Comparison of ENCODE assay signal across 13 cellular contexts in genomic region chr12:124514996-124515932, GRCh38. TPM values are rescaled to one million over a fixed set of nuclear protein-coding genes. Genes with fewer than 3 reads are reported as not detected.
DNase-seq lines count a peak whose midpoint lies in the region; ATAC-seq and TF ChIP-seq lines count a peak whose summit lies in the region.
"Had no signal": no experiment of that assay in that cellular context is flagged by ENCODE, and none has a peak within 500 bp of the region (broad histone marks: within the 10 kb centered on the region; RNA-seq: fewer than 3 reads in every experiment).

No MANE protein-coding gene starts in this region.

- H3K9me3 ChIP-seq in BLaER1, result no peaks in the 10 kb centered on the region
- no peaks in the 10 kb centered on the region for H3K9me3 ChIP-seq in gastroesophageal sphincter
- no peaks in the 10 kb centered on the region for H3K9me3 ChIP-seq in sigmoid colon
- H3K9me3 ChIP-seq in OCI-LY7 (ENCODE audit: low read length), result no peaks in the 10 kb centered on the region
- H3K9me3 ChIP-seq: SJSA1 had no signal

- TF ChIP-seq CTCF in VCaP (conservative IDR thresholded peaks at IDR 0.05), result no peak
- TF ChIP-seq CTCF in gastroesophageal sphincter (IDR thresholded peaks at IDR 0.05), result no peak
- TF ChIP-seq CTCF in sigmoid colon (IDR thresholded peaks at IDR 0.05), result no peak
- no peak for TF ChIP-seq CTCF in OCI-LY7 (conservative IDR thresholded peaks at IDR 0.05; ENCODE audit: low read length)

- H3K27ac ChIP-seq in BLaER1 (0 out of 2 replicates have a peak overlapping the region, but pooled peaks have one; percentile 40), VCaP (peak overlapping the region; percentile 100), gastroesophageal sphincter (peak overlapping the region in 3 of 4 donors; percentile 97 to 99 (median 98)), sigmoid colon (peak overlapping the region; percentile 96 to 99 (median 98)), OCI-LY7 (ENCODE audit: low read depth, low read length, poor library complexity, severe bottlenecking) (no peak overlapping the region)
- H3K27ac ChIP-seq: SJSA1 had no signal

- H3K9me2 ChIP-seq in OCI-LY7 (ENCODE audit: insufficient read depth, low read length), result no peaks in the 10 kb centered on the region

- WGBS in gastroesophageal sphincter (ENCODE audit: low coverage in 1 of 2), 2 donors, result 73 to 86% methylated on average over 8 to 9 of the region's 19 CpGs
- WGBS in sigmoid colon, 2 donors, result 91 to 92% methylated on average over 19 of the region's 19 CpGs

- ATAC-seq in gastroesophageal sphincter (no peak), GM21717 (IDR thresholded peaks at IDR 0.05; ENCODE audit: unreplicated experiment) (no peak)

- intact Hi-C loops in sigmoid colon (cut with DNase I), result loop anchor here (5.0 kb wide), 4 partner anchors 58 to 252 kb away; no protein-coding TSS in a partner anchor
- intact Hi-C loops in OCI-LY7 (cut with micrococcal nuclease; ENCODE audit: unreplicated experiment), result no loop called here

- no peaks in the 10 kb centered on the region for H3K27me3 ChIP-seq in BLaER1
- H3K27me3 ChIP-seq in gastroesophageal sphincter, result no peaks in the 10 kb centered on the region
- no peaks in the 10 kb centered on the region for H3K27me3 ChIP-seq in sigmoid colon
- H3K27me3 ChIP-seq: SJSA1 had no signal

- H4K20me1 ChIP-seq in BLaER1, result peaks cover 100% of the 10 kb centered on the region
- H4K20me1 ChIP-seq in OCI-LY7 (ENCODE audit: insufficient read depth, low read length), result no peaks in the 10 kb centered on the region

- POLR2A ChIA-PET in OCI-LY7 (lab: Charles Lee), result no interaction called here

- no peak overlapping the region for H3K4me2 ChIP-seq in BLaER1
- H3K4me2 ChIP-seq in OCI-LY7 (ENCODE audit: low read length), result no peak overlapping the region

- no peak overlapping the region for H2AFZ ChIP-seq in OCI-LY7 (ENCODE audit: low read length)

- H3K9ac ChIP-seq in BLaER1, result no peak overlapping the region

- BruUV-seq in OCI-LY7 (replicated peaks; lab: Mats Ljungman, UMichigan), result no TSS peak

- H3K4me3 ChIP-seq in BLaER1, result no peak overlapping the region
- no peak overlapping the region for H3K4me3 ChIP-seq in gastroesophageal sphincter
- H3K4me3 ChIP-seq in sigmoid colon, result no peak overlapping the region
- no peak overlapping the region for H3K4me3 ChIP-seq in OCI-LY7 (ENCODE audit: low read depth, low read length, poor library complexity, severe bottlenecking)
- H3K4me3 ChIP-seq: SJSA1 had no signal

- no peaks in the 10 kb centered on the region for H3K79me2 ChIP-seq in OCI-LY7 (ENCODE audit: insufficient read depth, low read depth, low read length)

- TF ChIP-seq EP300 in gastroesophageal sphincter (IDR thresholded peaks at IDR 0.05) (no peak), sigmoid colon (IDR thresholded peaks at IDR 0.05) (no peak)

- CTCF ChIA-PET in OCI-LY7 (lab: Charles Lee; ENCODE audit: unreplicated experiment), result no interaction called here

- DNase-seq in sigmoid colon, result no peak
- DNase-seq in OCI-LY7 (ENCODE audit: low spot score), result no peak
- no peak for DNase-seq in NCI-H226
- DNase-seq in NCI-H146 (lab: John Stamatoyannopoulos, UW), result no peak
- DNase-seq: activated B cell treated with CpG ODN at 0.5 μM for 24 hours; activated naive CD8-positive, alpha-beta T cell treated with anti-CD3 and anti-CD28 coated beads for 36 hours; DMS79 treated with DMSO at 0.1 percent for 48 hours; NCI-H1930 had no signal

- H3K36me3 ChIP-seq in BLaER1 (peaks cover 28% of the 10 kb centered on the region), gastroesophageal sphincter (no peaks in the 10 kb centered on the region), sigmoid colon (peaks cover 0 to 6% (median 0%) of the 10 kb centered on the region in 4 donors), OCI-LY7 (ENCODE audit: insufficient read depth, low read length) (no peaks in the 10 kb centered on the region)

- no peak for TF ChIP-seq POLR2A in gastroesophageal sphincter (IDR thresholded peaks at IDR 0.05)
- no peak for TF ChIP-seq POLR2A in sigmoid colon (IDR thresholded peaks at IDR 0.05)

- peaks cover 99% of the 10 kb centered on the region for H3K4me1 ChIP-seq in BLaER1
- H3K4me1 ChIP-seq in gastroesophageal sphincter, result peaks cover 8 to 99% (median 69%) of the 10 kb centered on the region in 3 donors
- H3K4me1 ChIP-seq in sigmoid colon, result peaks cover 0 to 98% (median 95%) of the 10 kb centered on the region in 4 donors
- no peaks in the 10 kb centered on the region for H3K4me1 ChIP-seq in OCI-LY7 (ENCODE audit: insufficient read depth, low read length, poor library complexity, severe bottlenecking)

RNA-seq across cellular contexts. Expression of gene NCOR2, which starts 52.1 kb away (rescaled TPM):
- total RNA-seq in gastroesophageal sphincter (100 to 1,000 TPM in 2 of 4 donors, 10 to 100 TPM in 2; 67.2 to 148 (median 105) TPM), sigmoid colon (100 to 1,000 TPM in 1 of 4 donors, 10 to 100 TPM in 3; 42.5 to 134 (median 73.5) TPM), OCI-LY7 (2022) (154 and 159 TPM in 2 replicates)
- polyA plus RNA-seq in sigmoid colon, result 10 to 100 TPM; 18.6 to 81.8 (median 24.7) TPM
- 22.7 and 30.2 TPM in 2 replicates for total RNA-seq in OCI-LY7 (2014; rRNA removed; shearing (Covaris generic))
